ENCODE assay signal across 9 cellular contexts in genomic region chr19:17404621-17405249, GRCh38. TPM values are rescaled to one million over a fixed set of nuclear protein-coding genes. Genes with fewer than 3 reads are reported as not detected.
DNase-seq lines count a peak whose midpoint lies in the region; ATAC-seq and TF ChIP-seq lines count a peak whose summit lies in the region.
"Had no signal": no experiment of that assay in that cellular context is flagged by ENCODE, and none has a peak within 500 bp of the region (broad histone marks: within the 10 kb centered on the region; RNA-seq: fewer than 3 reads in every experiment).

No MANE protein-coding gene starts in this region.

- DNase-seq in activated T-cell treated with anti-CD3 and anti-CD28 coated beads, Interleukin-2, amount 50 U/mL, for 4 hours = no peak
- DNase-seq in activated T-cell treated with anti-CD3 and anti-CD28 coated beads for 4 hours (no peak), RWPE2 (ENCODE audit: low spot score) (no peak), GM13977 (ENCODE audit: low spot score) (no peak), amygdala (lab: John Stamatoyannopoulos, UW) (no peak)
- no peak for DNase-seq in stimulated activated naive CD4-positive, alpha-beta T cell treated with Interleukin-2 at 50 U/mL for 16 hours (lab: John Stamatoyannopoulos, UW)

- H3K36me3 ChIP-seq in RWPE2 (ENCODE audit: low read depth) = no peaks in the 10 kb centered on the region
- H3K36me3 ChIP-seq in iPS-15b (ENCODE audit: control insufficient read depth, insufficient read depth, low read length) = peaks cover 11% of the 10 kb centered on the region
- H3K36me3 ChIP-seq in thymus (ENCODE audit: control insufficient read depth, insufficient read depth) = peaks cover 13% of the 10 kb centered on the region

- H3K27me3 ChIP-seq in RWPE2 (ENCODE audit: insufficient read depth, poor library complexity, severe bottlenecking) (no peaks in the 10 kb centered on the region), iPS-15b (ENCODE audit: control insufficient read depth, insufficient read depth, low read length) (no peaks in the 10 kb centered on the region), thymus (ENCODE audit: control insufficient read depth, insufficient read depth) (no peaks in the 10 kb centered on the region)

- peaks cover 3% of the 10 kb centered on the region for H3K36me3 Mint-ChIP-seq in activated T-cell treated with anti-CD3 and anti-CD28 coated beads, Interleukin-2, amount 50 U/mL, for 4 hours (ENCODE audit: insufficient read depth)

- peaks cover 29% of the 10 kb centered on the region for H3K4me1 Mint-ChIP-seq in activated T-cell treated with anti-CD3 and anti-CD28 coated beads, Interleukin-2, amount 50 U/mL, for 4 hours (ENCODE audit: low read depth)

- in situ Hi-C loops in GM13977 (cut with MboI; ENCODE audit: low pct_unique_long_range_greater_than_20kb, low sequenced_read_pairs, unreplicated experiment) = no loop called here

- peak overlapping the region; percentile 87 for H3K9ac ChIP-seq in iPS-15b (ENCODE audit: low read depth, low read length)

- H3K4me1 ChIP-seq in RWPE2 (ENCODE audit: insufficient read depth, poor library complexity, severe bottlenecking) (no peaks in the 10 kb centered on the region), iPS-15b (ENCODE audit: control insufficient read depth, insufficient read depth, low read length) (peaks cover 3% of the 10 kb centered on the region), thymus (ENCODE audit: control insufficient read depth, insufficient read depth, low read length) (peaks cover 17% of the 10 kb centered on the region)

- H3K9me3 Mint-ChIP-seq in activated T-cell treated with anti-CD3 and anti-CD28 coated beads, Interleukin-2, amount 50 U/mL, for 4 hours = no peaks in the 10 kb centered on the region

- H3K27me3 Mint-ChIP-seq in activated T-cell treated with anti-CD3 and anti-CD28 coated beads, Interleukin-2, amount 50 U/mL, for 4 hours (ENCODE audit: low read depth) = no peaks in the 10 kb centered on the region

- TF ChIP-seq CTCF in RWPE2 (IDR thresholded peaks at IDR 0.05; ENCODE audit: poor library complexity, severe bottlenecking) = no peak
- no peak for TF ChIP-seq CTCF in GM13977 (IDR thresholded peaks at IDR 0.05; ENCODE audit: extremely low read depth, insufficient read depth, missing control alignments)

- peak overlapping the region; percentile 84 for H3K4me3 Mint-ChIP-seq in activated T-cell treated with anti-CD3 and anti-CD28 coated beads, Interleukin-2, amount 50 U/mL, for 4 hours

- 30% methylated on average over 7 of the region's 7 CpGs for WGBS in thymus

- ATAC-seq in activated T-cell treated with anti-CD3 and anti-CD28 coated beads, Interleukin-2, amount 50 U/mL, for 4 hours = peak in 1 of 2 donors; percentile 1
- no peak for ATAC-seq in RWPE2 (ENCODE audit: low read depth)

- H3K4me3 ChIP-seq in RWPE2 (ENCODE audit: severe bottlenecking) = peak overlapping the region; percentile 29
- H3K4me3 ChIP-seq in iPS-15b (ENCODE audit: low read depth, low read length) = peak overlapping the region; percentile 68
- H3K4me3 ChIP-seq in thymus (ENCODE audit: low read length) = peak overlapping the region; percentile 35

- H3K27ac ChIP-seq in RWPE2 (ENCODE audit: poor library complexity, severe bottlenecking) = peak overlapping the region; percentile 30
- peak overlapping the region; percentile 43 for H3K27ac ChIP-seq in thymus (ENCODE audit: low read depth)
- H3K27ac ChIP-seq: C4-2B had no signal

- H3K9me3 ChIP-seq in RWPE2 (ENCODE audit: severe bottlenecking) (no peaks in the 10 kb centered on the region), iPS-15b (ENCODE audit: control insufficient read depth, insufficient read depth, low read length) (no peaks in the 10 kb centered on the region), thymus (ENCODE audit: control insufficient read depth) (no peaks in the 10 kb centered on the region)

RNA-seq across cellular contexts. Expression of gene BST2, which starts 0.7 kb away (rescaled TPM):
- 100 to 1,000 TPM in 2 of 3 donors, 10 to 100 TPM in 1; 85.9 to 120 (median 105) TPM for total RNA-seq in activated T-cell treated with anti-CD3 and anti-CD28 coated beads, Interleukin-2, amount 50 U/mL, for 4 hours
- 221 TPM for polyA plus RNA-seq in thymus

RNA-seq across cellular contexts. Expression of gene CCDC194, which starts 10.7 kb away (rescaled TPM):
- under 1 TPM; 0.24 to 0.53 (median 0.46) TPM for total RNA-seq in activated T-cell treated with anti-CD3 and anti-CD28 coated beads, Interleukin-2, amount 50 U/mL, for 4 hours
- polyA plus RNA-seq in thymus = 0.55 TPM

RNA-seq across cellular contexts. Expression of gene MVB12A, which starts 15.1 kb away (rescaled TPM):
- total RNA-seq in activated T-cell treated with anti-CD3 and anti-CD28 coated beads, Interleukin-2, amount 50 U/mL, for 4 hours = 10 to 100 TPM; 37.3 to 43.3 (median 38.6) TPM
- 56.8 TPM for polyA plus RNA-seq in thymus

RNA-seq across cellular contexts. Expression of gene PLVAP, which starts 27.6 kb away (rescaled TPM):
- total RNA-seq in activated T-cell treated with anti-CD3 and anti-CD28 coated beads, Interleukin-2, amount 50 U/mL, for 4 hours = under 1 TPM in 1 of 3 donors, not detected in 2; 0.18 TPM
- polyA plus RNA-seq in thymus = 57.1 TPM

RNA-seq across cellular contexts. Expression of gene TMEM221, which starts 43.7 kb away (rescaled TPM):
- not detected for total RNA-seq in activated T-cell treated with anti-CD3 and anti-CD28 coated beads, Interleukin-2, amount 50 U/mL, for 4 hours
- 3.2 TPM for polyA plus RNA-seq in thymus
